Comparison of ENCODE assay signal across 25 cellular contexts in genomic region chr5:9430306-9430705, GRCh38.
"Had no signal": no experiment of that assay in that cellular context is flagged by ENCODE, and none has a peak within 500 bp of the region (broad histone marks: within the 10 kb centered on the region; RNA-seq: fewer than 3 reads in every experiment).

No MANE protein-coding gene starts in this region.

- H3K27ac Mint-ChIP-seq: activated CD4-positive, alpha-beta T cell treated with anti-CD3 and anti-CD28 coated beads, Interleukin-2, amount 10 ng/mL, durations not matched to agents 7 days and 5 days; activated CD8-positive, alpha-beta T cell treated with anti-CD3 and anti-CD28 coated beads for 36 hours; activated naive CD4-positive, alpha-beta T cell treated with anti-CD3 and anti-CD28 coated beads, Interleukin-2, amount 50 U/mL, for 24 hours; activated T-helper 1 cell treated with anti-CD3 and anti-CD28 coated beads, Interleukin-12 subunit alpha, Interleukin-12 subunit beta, Interleukin-2, Interleukin-4 antibody, amounts not matched to agents 30 ng/mL and 10 ng/mL and 1 ng/mL, durations not matched to agents 14 hours and 24 hours and 36 hours; endodermal cell; natural killer cell; progenitor cell of endocrine pancreas; T-cell; T-helper 2 cell treated with Interferon-gamma antibody and Interleukin-4, amounts not matched to agents 5 μg/mL and 100 μg/mL, for 36 hours had no signal

- H3K27me3 ChIP-seq: ascending aorta, brain microvascular endothelial cell, colonic mucosa, sigmoid colon, thyroid gland had no signal

- H3K27me3 Mint-ChIP-seq: activated CD4-positive, alpha-beta T cell treated with anti-CD3 and anti-CD28 coated beads, Interleukin-2, amount 10 ng/mL, durations not matched to agents 7 days and 5 days; activated CD8-positive, alpha-beta T cell treated with anti-CD3 and anti-CD28 coated beads for 36 hours; activated naive CD4-positive, alpha-beta T cell treated with anti-CD3 and anti-CD28 coated beads, Interleukin-2, amount 50 U/mL, for 24 hours; central memory CD8-positive, alpha-beta T cell; progenitor cell of endocrine pancreas; T-cell had no signal

- H3K36me3 Mint-ChIP-seq: activated naive CD4-positive, alpha-beta T cell treated with anti-CD3 and anti-CD28 coated beads, Interleukin-2, amount 50 U/mL, for 24 hours; natural killer cell; T-cell had no signal

- H3K27ac ChIP-seq: ascending aorta, brain microvascular endothelial cell, sigmoid colon, thyroid gland, WERI-Rb-1 had no signal

- H3K4me1 Mint-ChIP-seq: activated CD4-positive, alpha-beta T cell treated with anti-CD3 and anti-CD28 coated beads, Interleukin-2, amount 10 ng/mL, durations not matched to agents 7 days and 5 days; activated naive CD4-positive, alpha-beta T cell treated with anti-CD3 and anti-CD28 coated beads, Interleukin-2, amount 50 U/mL, for 24 hours; central memory CD8-positive, alpha-beta T cell; natural killer cell; T-cell had no signal

- H3K9me3 ChIP-seq: ascending aorta, colonic mucosa, sigmoid colon, thyroid gland had no signal

- H3K4me3 Mint-ChIP-seq: activated CD4-positive, alpha-beta T cell treated with anti-CD3 and anti-CD28 coated beads, Interleukin-2, amount 10 ng/mL, durations not matched to agents 7 days and 5 days; activated CD8-positive, alpha-beta T cell treated with anti-CD3 and anti-CD28 coated beads for 36 hours; activated naive CD4-positive, alpha-beta T cell treated with anti-CD3 and anti-CD28 coated beads, Interleukin-2, amount 50 U/mL, for 24 hours; activated T-helper 1 cell treated with anti-CD3 and anti-CD28 coated beads, Interleukin-12 subunit alpha, Interleukin-12 subunit beta, Interleukin-2, Interleukin-4 antibody, amounts not matched to agents 30 ng/mL and 10 ng/mL and 1 ng/mL, durations not matched to agents 14 hours and 24 hours and 36 hours; central memory CD8-positive, alpha-beta T cell; endodermal cell; natural killer cell; T-cell; T-helper 2 cell treated with Interferon-gamma antibody and Interleukin-4, amounts not matched to agents 5 μg/mL and 100 μg/mL, for 36 hours had no signal

- DNase-seq: activated CD4-positive, alpha-beta T cell treated with anti-CD3 and anti-CD28 coated beads, Interleukin-2, amount 10 ng/mL, durations not matched to agents 7 days and 5 days; activated CD4-positive, CD25-positive, alpha-beta regulatory T cell treated with anti-CD3 and anti-CD28 coated beads, Interleukin-2, amount 50 U/mL, for 72 hours; activated CD8-positive, alpha-beta T cell treated with anti-CD3 and anti-CD28 coated beads for 36 hours; activated gamma-delta T cell; brain microvascular endothelial cell; colonic mucosa; endodermal cell; foreskin melanocyte; glutamatergic neuron; left ventricle myocardium superior; mammary epithelial cell; natural killer cell; retina; sigmoid colon; stimulated activated CD4-positive, alpha-beta T cell treated with anti-CD3 and anti-CD28 coated beads, Interleukin-4, amount 100 ng/mL, for 24 hours; stimulated activated naive CD4-positive, alpha-beta T cell treated with Interleukin-2 at 50 U/mL for 16 hours; T-cell; thyroid gland; WERI-Rb-1 had no signal

- H3K36me3 ChIP-seq: ascending aorta, brain microvascular endothelial cell, colonic mucosa, sigmoid colon, thyroid gland, WERI-Rb-1 had no signal

- H3K4me3 ChIP-seq: ascending aorta, colonic mucosa, sigmoid colon, thyroid gland had no signal

- H3K9me3 Mint-ChIP-seq: activated CD4-positive, alpha-beta T cell treated with anti-CD3 and anti-CD28 coated beads, Interleukin-2, amount 10 ng/mL, durations not matched to agents 7 days and 5 days; activated CD8-positive, alpha-beta T cell treated with anti-CD3 and anti-CD28 coated beads for 36 hours; activated naive CD4-positive, alpha-beta T cell treated with anti-CD3 and anti-CD28 coated beads, Interleukin-2, amount 50 U/mL, for 24 hours; activated T-helper 1 cell treated with anti-CD3 and anti-CD28 coated beads, Interleukin-12 subunit alpha, Interleukin-12 subunit beta, Interleukin-2, Interleukin-4 antibody, amounts not matched to agents 30 ng/mL and 10 ng/mL and 1 ng/mL, durations not matched to agents 14 hours and 24 hours and 36 hours; central memory CD8-positive, alpha-beta T cell; endodermal cell; T-cell had no signal

- H3K4me1 ChIP-seq: colonic mucosa, thyroid gland had no signal

- ATAC-seq: activated CD8-positive, alpha-beta T cell treated with anti-CD3 and anti-CD28 coated beads for 36 hours; natural killer cell; T-cell had no signal
